In the genomic region with DNA sequence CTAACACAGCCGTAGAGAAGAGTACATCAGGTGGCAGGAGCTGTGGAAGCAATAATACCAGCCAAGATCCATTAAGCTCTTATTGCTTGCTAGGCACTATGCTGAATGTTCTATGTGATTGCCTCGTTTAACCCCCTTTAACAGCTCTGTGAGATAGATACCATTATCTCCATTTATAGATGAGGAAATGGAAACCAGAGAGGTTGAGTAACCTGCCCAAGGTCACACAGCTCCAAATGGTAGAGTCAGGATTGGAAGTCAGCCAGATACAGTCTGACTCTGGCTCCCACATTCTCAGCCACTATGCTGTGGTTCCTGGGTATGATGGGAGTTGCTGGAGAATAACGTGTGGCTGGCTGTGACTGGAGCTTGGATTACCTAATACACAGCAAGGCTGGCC, we compare ENCODE assay signal across 33 cellular contexts.
"Had no signal": no experiment of that assay in that cellular context is flagged by ENCODE, and none has a peak within 500 bp of the region (broad histone marks: within the 10 kb centered on the region; RNA-seq: fewer than 3 reads in every experiment).

No MANE protein-coding gene starts in this region.

- H3K4me3 ChIP-seq: adrenal gland, ascending aorta, cardiac muscle cell had no signal

- H3K9me3 ChIP-seq: adrenal gland, ascending aorta had no signal

- H3K4me1 ChIP-seq: ascending aorta had no signal

- H3K36me3 ChIP-seq: adrenal gland, ascending aorta, cardiac muscle cell had no signal

- H3K27me3 ChIP-seq: adrenal gland, cardiac muscle cell had no signal

- ATAC-seq: activated CD8-positive, alpha-beta T cell treated with anti-CD3 and anti-CD28 coated beads for 36 hours; activated naive CD4-positive, alpha-beta T cell treated with anti-CD3 and anti-CD28 coated beads, Interleukin-2, amount 50 U/mL, for 72 hours; activated T-cell treated with anti-CD3 and anti-CD28 coated beads, Interleukin-2, amount 50 U/mL, for 4 hours; activated T-cell treated with anti-CD3 and anti-CD28 coated beads, Interleukin-2, amount 50 U/mL, for 72 hours; activated T-helper 17 cell treated with anti-CD3 and anti-CD28 coated beads, Interleukin-2, amount 50 U/mL, for 72 hours had no signal

- DNase-seq: activated B cell treated with CpG ODN at 0.5 μM for 24 hours; activated CD4-positive, alpha-beta memory T cell treated with anti-CD3 and anti-CD28 coated beads for 36 hours; activated CD4-positive, alpha-beta T cell treated with anti-CD3 and anti-CD28 coated beads for 4 hours; activated CD4-positive, alpha-beta T cell treated with anti-CD3 and anti-CD28 coated beads, Interleukin-2, amount 10 ng/mL, durations not matched to agents 24 days and 14 days; activated CD4-positive, alpha-beta T cell treated with anti-CD3 and anti-CD28 coated beads, Interleukin-2, amount 50 U/mL, for 1 hour; activated CD4-positive, alpha-beta T cell treated with anti-CD3 and anti-CD28 coated beads, Interleukin-2, amount 50 U/mL, for 4 hours; activated CD4-positive, CD25-positive, alpha-beta regulatory T cell treated with anti-CD3 and anti-CD28 coated beads, Interleukin-2, amount 50 U/mL, for 72 hours; activated CD8-positive, alpha-beta memory T cell treated with anti-CD3 and anti-CD28 coated beads, Interleukin-2, amount 50 U/mL, for 4 hours; activated CD8-positive, alpha-beta T cell treated with anti-CD3 and anti-CD28 coated beads for 36 hours; activated effector memory CD4-positive, alpha-beta T cell treated with anti-CD3 and anti-CD28 coated beads, Interleukin-2, amount 50 U/mL, for 16 hours; activated gamma-delta T cell treated with Interleukin-2 at 50 U/mL for 16 hours; activated naive CD4-positive, alpha-beta T cell; activated naive CD4-positive, alpha-beta T cell treated with anti-CD3 and anti-CD28 coated beads for 36 hours; activated naive CD4-positive, alpha-beta T cell treated with anti-CD3 and anti-CD28 coated beads, Interleukin-2, amount 50 U/mL, for 16 hours; activated naive CD8-positive, alpha-beta T cell treated with anti-CD3 and anti-CD28 coated beads for 36 hours; activated T-cell treated with anti-CD3 and anti-CD28 coated beads for 4 hours; activated T-cell treated with anti-CD3 and anti-CD28 coated beads, Interleukin-2, amount 50 U/mL, for 1 hour; activated T-cell treated with anti-CD3 and anti-CD28 coated beads, Interleukin-2, amount 50 U/mL, for 4 hours; activated T-cell treated with anti-CD3 and anti-CD28 coated beads, Interleukin-2, amount 50 U/mL, for 72 hours; adrenal gland; amygdala; anterior cingulate cortex; caudate nucleus; cerebellar nuclear complex; T-helper 2 cell; T-helper 9 cell had no signal

- FAIRE-seq: bronchial epithelial cell, TTC549 had no signal

- H3K27ac ChIP-seq: ascending aorta, cardiac muscle cell, VCaP had no signal
